In the genomic region with DNA sequence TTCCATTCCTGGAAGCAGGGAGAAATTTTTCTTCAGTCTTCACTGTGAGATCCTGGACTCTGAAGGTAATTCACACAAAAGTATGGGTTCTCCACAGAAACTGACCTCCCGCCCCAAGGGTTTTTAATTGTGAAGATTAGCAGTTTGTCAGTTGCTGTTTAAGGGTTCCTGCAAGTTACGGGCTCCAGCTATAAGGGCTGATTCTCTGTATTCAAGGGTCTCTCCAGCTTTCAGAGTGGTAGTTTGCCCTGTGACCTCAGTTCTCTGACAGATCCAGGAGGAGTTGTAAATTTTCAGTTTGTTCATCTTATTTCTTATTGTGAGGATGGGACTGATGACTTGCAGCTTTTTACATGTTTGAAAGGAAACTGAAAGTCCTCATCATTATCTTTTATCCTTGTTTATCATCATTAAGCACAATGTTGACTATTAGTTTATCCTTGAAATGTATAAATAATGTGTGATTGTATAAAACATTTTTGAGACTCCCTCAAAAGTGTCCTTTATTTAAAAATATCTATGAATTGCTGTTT, we compare ENCODE assay signal across 12 cellular contexts.
DNase-seq lines count a peak whose midpoint lies in the region; ATAC-seq, FAIRE-seq and TF ChIP-seq lines count a peak whose summit lies in the region.
"Had no signal": no experiment of that assay in that cellular context is flagged by ENCODE, and none has a peak within 500 bp of the region (broad histone marks: within the 10 kb centered on the region; RNA-seq: fewer than 3 reads in every experiment).

No MANE protein-coding gene starts in this region.

- no peak for FAIRE-seq in frontal cortex (lab: Jason Lieb, UNC)

- H3K27ac Mint-ChIP-seq in activated CD4-positive, alpha-beta T cell treated with anti-CD3 and anti-CD28 coated beads for 36 hours, result peak overlapping the region; percentile 65
- H3K27ac Mint-ChIP-seq in endodermal cell, result peak overlapping the region; percentile 69

- no peaks in the 10 kb centered on the region for H3K27me3 ChIP-seq in SJSA1 (replicated peaks)
- H3K27me3 ChIP-seq in endodermal cell (ENCODE audit: control insufficient read depth, insufficient read depth, low read length, poor library complexity, severe bottlenecking), result no peaks in the 10 kb centered on the region
- H3K27me3 ChIP-seq in colonic mucosa, result no peaks in the 10 kb centered on the region
- H3K27me3 ChIP-seq: neutrophil had no signal

- POLR2A ChIA-PET in activated CD4-positive, alpha-beta T cell treated with anti-CD3 and anti-CD28 coated beads for 36 hours (lab: Charles Lee), result no interaction called here

- no peaks in the 10 kb centered on the region for H3K9me3 ChIP-seq in SJSA1 (replicated peaks)
- peaks cover 26% of the 10 kb centered on the region for H3K9me3 ChIP-seq in endodermal cell (ENCODE audit: control insufficient read depth, low read length)
- H3K9me3 ChIP-seq in colonic mucosa, result no peaks in the 10 kb centered on the region
- H3K9me3 ChIP-seq: neutrophil, SK-N-SH had no signal

- H3K9me3 Mint-ChIP-seq in activated CD4-positive, alpha-beta T cell treated with anti-CD3 and anti-CD28 coated beads for 36 hours (ENCODE audit: low read depth), result no peaks in the 10 kb centered on the region
- H3K9me3 Mint-ChIP-seq in endodermal cell, result peaks cover 12% of the 10 kb centered on the region

- CTCF ChIA-PET in activated CD4-positive, alpha-beta T cell treated with anti-CD3 and anti-CD28 coated beads for 36 hours (lab: Charles Lee), result no interaction called here

- no peak for ATAC-seq in activated CD4-positive, alpha-beta T cell treated with anti-CD3 and anti-CD28 coated beads for 36 hours
- peak; percentile 18 for ATAC-seq in omental fat pad (ENCODE audit: low FRiP score)

- 80 to 85% methylated on average over 1 to 2 of the region's 2 CpGs for WGBS in endodermal cell (ENCODE audit: insufficient coverage in 1 of 2, insufficient read length in 1 of 2), 2 experiments

- no peak overlapping the region for H3K9ac ChIP-seq in endodermal cell (ENCODE audit: extremely low read depth, low read length, poor library complexity, severe bottlenecking)
- no peak overlapping the region for H3K9ac ChIP-seq in colonic mucosa (ENCODE audit: low read depth in 2 of 2, low read length in 2 of 2)
- H3K9ac ChIP-seq: SK-N-SH had no signal

- intact Hi-C loops in activated CD4-positive, alpha-beta T cell treated with anti-CD3 and anti-CD28 coated beads for 36 hours (cut with DNase I, micrococcal nuclease), result no loop called here
- intact Hi-C loops in colonic mucosa (cut with DNase I), result no loop called here

- TF ChIP-seq CTCF in endodermal cell (conservative IDR thresholded peaks at IDR 0.05) (no peak), omental fat pad (IDR thresholded peaks at IDR 0.05) (no peak), colonic mucosa (IDR thresholded peaks at IDR 0.05) (no peak)

- H3K4me3 Mint-ChIP-seq in activated CD4-positive, alpha-beta T cell treated with anti-CD3 and anti-CD28 coated beads for 36 hours, result no peak overlapping the region
- H3K4me3 Mint-ChIP-seq in endodermal cell, result peak overlapping the region; percentile 0

- no peaks in the 10 kb centered on the region for H3K27me3 Mint-ChIP-seq in activated CD4-positive, alpha-beta T cell treated with anti-CD3 and anti-CD28 coated beads for 36 hours
- no peaks in the 10 kb centered on the region for H3K27me3 Mint-ChIP-seq in endodermal cell (ENCODE audit: insufficient read depth)

- H3K4me3 ChIP-seq in SJSA1, result no peak overlapping the region
- H3K4me3 ChIP-seq in endodermal cell (ENCODE audit: low read length), result no peak overlapping the region
- H3K4me3 ChIP-seq in colonic mucosa, result no peak overlapping the region

- H3K4me1 Mint-ChIP-seq in activated CD4-positive, alpha-beta T cell treated with anti-CD3 and anti-CD28 coated beads for 36 hours, result peaks cover 30% of the 10 kb centered on the region
- H3K4me1 Mint-ChIP-seq in endodermal cell, result peaks cover 40% of the 10 kb centered on the region

- no peak for DNase-seq in activated CD4-positive, alpha-beta T cell treated with anti-CD3 and anti-CD28 coated beads for 36 hours
- DNase-seq in activated CD4-positive, alpha-beta T cell treated with anti-CD3 and anti-CD28 coated beads for 1 hour, result no peak
- peak in 1 of 2 experiments; percentile 2 for DNase-seq in SJSA1 (ENCODE audit: low read depth in 1 of 2, low spot score in 2 of 2)
- DNase-seq in endodermal cell, result no peak
- DNase-seq in omental fat pad (ENCODE audit: low spot score), result no peak
- DNase-seq in iPS-NIHi7 (ENCODE audit: extremely low spot score), result no peak
- no peak for DNase-seq in colonic mucosa
- no peak for DNase-seq in frontal cortex (ENCODE audit: low spot score in 2 of 2)
- DNase-seq: foreskin melanocyte; SK-N-SH; stimulated activated CD4-positive, alpha-beta T cell treated with anti-CD3 and anti-CD28 coated beads, Interleukin-12 subunit alpha, Interleukin-12 subunit beta, amount 100 ng/mL, for 4 hours had no signal

- H3K4me1 ChIP-seq in SJSA1 (replicated peaks) (peaks cover 39% of the 10 kb centered on the region), endodermal cell (ENCODE audit: control insufficient read depth, insufficient read depth, low read length) (peaks cover 6% of the 10 kb centered on the region), colonic mucosa (no peaks in the 10 kb centered on the region)

- H3K36me3 ChIP-seq in SJSA1, result peaks cover 15% of the 10 kb centered on the region; the same call in 1 of the 2 replicates
- H3K36me3 ChIP-seq in endodermal cell (ENCODE audit: control insufficient read depth, insufficient read depth, low read length), result peaks cover 44% of the 10 kb centered on the region
- peaks cover 4% of the 10 kb centered on the region for H3K36me3 ChIP-seq in colonic mucosa

- H3K27ac ChIP-seq in SJSA1 (peak overlapping the region; percentile 32; the same call in 1 of the 2 replicates), endodermal cell (ENCODE audit: low read depth, low read length) (no peak overlapping the region), colonic mucosa (no peak overlapping the region)
- H3K27ac ChIP-seq: neutrophil had no signal

- peaks cover 63% of the 10 kb centered on the region for H3K36me3 Mint-ChIP-seq in activated CD4-positive, alpha-beta T cell treated with anti-CD3 and anti-CD28 coated beads for 36 hours (ENCODE audit: low read depth)
- H3K36me3 Mint-ChIP-seq in endodermal cell (ENCODE audit: low read depth), result peaks cover 54% of the 10 kb centered on the region
